Comparison of ENCODE assay signal across 20 cellular contexts in the genomic region with DNA sequence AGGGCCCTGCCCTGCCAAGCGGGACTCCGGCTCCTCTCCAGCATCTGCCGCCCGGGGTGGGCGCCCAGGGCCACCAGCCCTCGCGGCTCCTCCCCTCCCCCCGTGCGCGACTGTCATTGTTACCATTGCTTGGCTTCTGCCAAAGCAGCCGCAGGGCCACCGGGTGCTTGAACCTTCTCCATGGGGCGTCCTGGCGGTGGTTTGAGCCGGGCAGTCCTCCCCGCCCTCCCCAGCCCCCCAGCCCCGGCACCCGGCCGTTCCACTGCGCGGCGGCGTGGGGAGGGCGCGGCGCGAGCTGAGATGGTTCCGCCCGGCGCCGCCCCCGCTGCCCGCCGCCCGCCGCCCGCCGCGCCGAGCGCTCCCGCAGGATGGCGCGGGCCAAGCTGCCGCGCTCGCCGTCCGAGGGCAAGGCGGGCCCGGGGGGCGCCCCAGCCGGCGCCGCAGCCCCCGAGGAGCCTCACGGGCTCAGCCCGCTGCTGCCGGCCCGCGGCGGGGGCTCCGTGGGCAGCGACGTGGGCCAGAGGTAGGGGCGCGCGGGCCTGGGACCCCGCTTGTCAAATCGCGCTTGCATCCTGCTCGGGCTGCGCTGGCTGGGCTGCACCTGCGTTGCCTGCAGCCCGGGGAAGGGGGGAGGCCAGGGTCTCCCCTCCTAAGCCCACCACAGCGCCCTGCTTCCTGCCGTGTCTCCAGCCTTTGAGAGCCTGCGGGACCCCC. TPM values are rescaled to one million over a fixed set of nuclear protein-coding genes. Genes with fewer than 3 reads are reported as not detected.
"Had no signal": no experiment of that assay in that cellular context is flagged by ENCODE, and none has a peak within 500 bp of the region (broad histone marks: within the 10 kb centered on the region; RNA-seq: fewer than 3 reads in every experiment).

No MANE protein-coding gene starts in this region.

- H3K27me3 ChIP-seq: right lobe of liver had no signal

- DNase-seq: activated CD4-positive, alpha-beta T cell treated with anti-CD3 and anti-CD28 coated beads, Interleukin-2, amount 50 U/mL, for 1 hour; activated naive CD4-positive, alpha-beta T cell treated with anti-CD3 and anti-CD28 coated beads, Interleukin-2, amount 50 U/mL, for 16 hours; activated T-cell treated with anti-CD3 and anti-CD28 coated beads for 4 hours; adrenal gland; central memory CD4-positive, alpha-beta T cell; mucosa of descending colon; naive thymus-derived CD8-positive, alpha-beta T cell; psoas muscle; right lobe of liver; spleen; stimulated activated CD4-positive, alpha-beta T cell treated with anti-CD3 and anti-CD28 coated beads, Interleukin-1b, Interleukin-23, amount 100 ng/mL, for 48 hours had no signal

- H3K4me1 ChIP-seq: adrenal gland, psoas muscle, right lobe of liver, suprapubic skin had no signal

- H3K27ac ChIP-seq: adrenal gland, psoas muscle, right lobe of liver, spleen, suprapubic skin had no signal

- H3K4me3 ChIP-seq: adrenal gland, mucosa of descending colon, psoas muscle, right lobe of liver, spleen, suprapubic skin had no signal

- ATAC-seq: left lobe of liver; mucosa of descending colon; naive thymus-derived CD8-positive, alpha-beta T cell; psoas muscle; right lobe of liver; stimulated activated memory B cell treated with anti-CD40 and anti-IgM and Interleukin-4, amounts not matched to agents 10 μg/mL and 1 μg/mL and 100 μg/mL, for 72 hours had no signal

- H3K36me3 ChIP-seq: adrenal gland, right lobe of liver, suprapubic skin had no signal

- H3K9me3 ChIP-seq: adrenal gland, psoas muscle, right lobe of liver, suprapubic skin had no signal

RNA-seq across cellular contexts. Expression of a gene that starts 34.4 kb away (rescaled TPM):
- total RNA-seq: activated CD8-positive, alpha-beta memory T cell treated with anti-CD3 and anti-CD28 coated beads for 36 hours; activated T-helper 2 cell treated with anti-CD3 and anti-CD28 coated beads, Interferon-gamma antibody, Interleukin-2, Interleukin-4, amounts not matched to agents 10 μg/mL and 5 μg/mL and 100 μg/mL, durations not matched to agents 14 hours and 24 hours and 36 hours; glomerular endothelial cell; left lobe of liver; naive thymus-derived CD8-positive, alpha-beta T cell; osteoblast; right lobe of liver had no signal
- polyA plus RNA-seq: naive thymus-derived CD8-positive, alpha-beta T cell had no signal

RNA-seq across cellular contexts. Expression of a gene that starts 37.1 kb away (rescaled TPM):
- total RNA-seq: activated CD8-positive, alpha-beta memory T cell treated with anti-CD3 and anti-CD28 coated beads for 36 hours; activated T-helper 2 cell treated with anti-CD3 and anti-CD28 coated beads, Interferon-gamma antibody, Interleukin-2, Interleukin-4, amounts not matched to agents 10 μg/mL and 5 μg/mL and 100 μg/mL, durations not matched to agents 14 hours and 24 hours and 36 hours; adrenal gland; glomerular endothelial cell; left lobe of liver; mucosa of descending colon; naive thymus-derived CD8-positive, alpha-beta T cell; osteoblast; psoas muscle; right lobe of liver; spleen; suprapubic skin; ureter had no signal
- polyA plus RNA-seq: adrenal gland; esophagus; naive thymus-derived CD8-positive, alpha-beta T cell; psoas muscle had no signal
